ENCODE assay signal across 9 cellular contexts in the genomic region with DNA sequence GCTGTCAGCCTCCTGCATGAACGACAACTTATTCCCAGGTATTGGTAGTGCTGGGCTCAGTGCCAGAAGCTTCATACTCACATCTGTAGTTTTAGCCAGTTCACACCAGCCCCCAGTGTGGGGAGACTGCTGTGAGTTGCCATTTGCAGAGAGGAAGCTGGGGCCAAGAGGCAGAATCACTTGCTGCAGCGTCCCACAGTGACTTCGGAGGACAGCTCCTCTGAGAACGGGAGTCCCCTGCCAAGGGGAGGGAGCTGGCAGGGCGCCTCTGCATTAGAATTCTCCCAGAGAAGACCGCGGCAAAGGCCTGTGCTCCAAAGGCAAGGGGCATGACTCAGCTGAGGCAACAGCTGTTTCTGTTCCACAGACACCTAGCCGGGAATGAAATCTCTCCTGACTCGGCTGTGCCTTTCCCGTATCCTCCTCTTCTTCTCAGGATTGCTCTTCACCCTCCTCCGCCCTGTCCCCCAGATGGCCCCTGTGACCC. TPM values are rescaled to one million over a fixed set of nuclear protein-coding genes. Genes with fewer than 3 reads are reported as not detected.
DNase-seq lines count a peak whose midpoint lies in the region; ATAC-seq and TF ChIP-seq lines count a peak whose summit lies in the region.
"Had no signal": no experiment of that assay in that cellular context is flagged by ENCODE, and none has a peak within 500 bp of the region (broad histone marks: within the 10 kb centered on the region; RNA-seq: fewer than 3 reads in every experiment).

No MANE protein-coding gene starts in this region.

- H3K4me3 Mint-ChIP-seq in activated CD4-positive, alpha-beta memory T cell treated with anti-CD3 and anti-CD28 coated beads for 36 hours, result no peak overlapping the region
- no peak overlapping the region for H3K4me3 Mint-ChIP-seq in Caco-2 (ENCODE audit: unreplicated experiment)

- peaks cover 4% of the 10 kb centered on the region for H3K36me3 Mint-ChIP-seq in activated CD4-positive, alpha-beta memory T cell treated with anti-CD3 and anti-CD28 coated beads for 36 hours
- no peaks in the 10 kb centered on the region for H3K36me3 Mint-ChIP-seq in Caco-2 (ENCODE audit: insufficient read depth, unreplicated experiment)

- intact Hi-C loops in activated CD4-positive, alpha-beta memory T cell treated with anti-CD3 and anti-CD28 coated beads for 36 hours (cut with micrococcal nuclease), result no loop called here
- intact Hi-C loops in gastrocnemius medialis (cut with DNase I; ENCODE audit: low total_unique reads), result no loop called here
- intact Hi-C loops in Caco-2 (cut with micrococcal nuclease; ENCODE audit: unreplicated experiment), result no loop called here

- H3K9me3 ChIP-seq in cardiac muscle cell (ENCODE audit: low read depth) (no peaks in the 10 kb centered on the region), gastrocnemius medialis (no peaks in the 10 kb centered on the region), Caco-2 (no peaks in the 10 kb centered on the region)

- TF ChIP-seq CTCF in cardiac muscle cell (IDR thresholded peaks at IDR 0.05; ENCODE audit: low read depth, low read length) (no peak), gastrocnemius medialis (IDR thresholded peaks at IDR 0.05 in 4 of 5, conservative IDR thresholded peaks at IDR 0.05 in 1 of 5) (no peak), Caco-2 (IDR thresholded peaks at IDR 0.05; ENCODE audit: insufficient read depth in 1 of 2, low read depth in 1 of 2, low read length in 1 of 2, severe bottlenecking in 1 of 2, unreplicated experiment in 1 of 2) (no peak)

- H3K4me1 ChIP-seq in cardiac muscle cell (ENCODE audit: low read depth) (no peaks in the 10 kb centered on the region), gastrocnemius medialis (peaks cover 13 to 14% of the 10 kb centered on the region in 2 donors), Caco-2 (no peaks in the 10 kb centered on the region)

- peak; percentile 61 for ATAC-seq in HG02884 (IDR thresholded peaks at IDR 0.05; ENCODE audit: unreplicated experiment)
- ATAC-seq in gastrocnemius medialis, result peak; percentile 91 to 96

- no peak for TF ChIP-seq POLR2A in gastrocnemius medialis (IDR thresholded peaks at IDR 0.05)

- H3K9me3 Mint-ChIP-seq in activated CD4-positive, alpha-beta memory T cell treated with anti-CD3 and anti-CD28 coated beads for 36 hours, result peaks cover 5% of the 10 kb centered on the region
- H3K9me3 Mint-ChIP-seq in Caco-2 (ENCODE audit: unreplicated experiment), result peaks cover 20% of the 10 kb centered on the region

- no peak overlapping the region for H3K4me3 ChIP-seq in cardiac muscle cell
- H3K4me3 ChIP-seq in gastrocnemius medialis, result peak overlapping the region in 2 of 4 donors; percentile 10 to 18
- no peak overlapping the region for H3K4me3 ChIP-seq in Caco-2 (ENCODE audit: low read depth, low read length)

- in situ Hi-C loops in gastrocnemius medialis (cut with MboI; ENCODE audit: low sequenced_read_pairs in 4 of 4), result no loop called here

- no peaks in the 10 kb centered on the region for H3K27me3 Mint-ChIP-seq in activated CD4-positive, alpha-beta memory T cell treated with anti-CD3 and anti-CD28 coated beads for 36 hours
- peaks cover 6% of the 10 kb centered on the region for H3K27me3 Mint-ChIP-seq in Caco-2 (ENCODE audit: insufficient read depth, unreplicated experiment)

- BruUV-seq in Caco-2 (replicated peaks; lab: Mats Ljungman, UMichigan), result no TSS peak

- H3K27ac Mint-ChIP-seq in activated CD4-positive, alpha-beta memory T cell treated with anti-CD3 and anti-CD28 coated beads for 36 hours, result peak overlapping the region; percentile 59
- H3K27ac Mint-ChIP-seq in Caco-2 (ENCODE audit: unreplicated experiment), result no peak overlapping the region

- CTCF ChIA-PET in activated CD4-positive, alpha-beta memory T cell treated with anti-CD3 and anti-CD28 coated beads for 36 hours (lab: Charles Lee), result interaction anchor here (0.7 to 7.0 kb wide), 7 partner anchors 10 to 79 kb away, joined by 3 to 49 read pairs (median 8); no protein-coding TSS in a partner anchor
- CTCF ChIA-PET in Caco-2 (lab: Charles Lee), result no interaction called here

- no peaks in the 10 kb centered on the region for H3K36me3 ChIP-seq in cardiac muscle cell
- H3K36me3 ChIP-seq in gastrocnemius medialis, result no peaks in the 10 kb centered on the region
- H3K36me3 ChIP-seq in Caco-2 (ENCODE audit: control insufficient read depth, insufficient read depth, low read length), result no peaks in the 10 kb centered on the region; the same call in 1 of the 2 replicates

- POLR2A ChIA-PET in activated CD4-positive, alpha-beta memory T cell treated with anti-CD3 and anti-CD28 coated beads for 36 hours (lab: Charles Lee), result interaction anchor here (0.8 to 1.7 kb wide), 4 partner anchors 17 to 72 kb away, joined by 3 to 8 read pairs (median 3); a partner anchor contains a TSS
- POLR2A ChIA-PET in Caco-2 (lab: Charles Lee), result no interaction called here

- H3K27me3 ChIP-seq in cardiac muscle cell, result peaks cover 14% of the 10 kb centered on the region
- H3K27me3 ChIP-seq in gastrocnemius medialis, result no peaks in the 10 kb centered on the region
- no peaks in the 10 kb centered on the region for H3K27me3 ChIP-seq in Caco-2 (replicated peaks; ENCODE audit: control insufficient read depth, insufficient read depth, low read length)

- H3K27ac ChIP-seq in cardiac muscle cell, result no peak overlapping the region
- H3K27ac ChIP-seq in gastrocnemius medialis, result peak overlapping the region; percentile 66 to 83 (median 78)

- DNase-seq in GM04503 (ENCODE audit: low read depth) (peak; percentile 42), cardiac muscle cell (ENCODE audit: low read depth in 1 of 2, low spot score in 1 of 2) (peak; percentile 23 to 91), gastrocnemius medialis (peak; percentile 70 to 89), T1000 (lab: John Stamatoyannopoulos, UW) (no peak), Caco-2 (no peak), NCI-H187 (lab: John Stamatoyannopoulos, UW) (no peak)
- peak; percentile 79 for DNase-seq in activated CD4-positive, alpha-beta memory T cell treated with anti-CD3 and anti-CD28 coated beads for 36 hours

- H3K4me1 Mint-ChIP-seq in activated CD4-positive, alpha-beta memory T cell treated with anti-CD3 and anti-CD28 coated beads for 36 hours (ENCODE audit: low read depth), result peaks cover 74% of the 10 kb centered on the region
- H3K4me1 Mint-ChIP-seq in Caco-2 (ENCODE audit: low read depth, unreplicated experiment), result no peaks in the 10 kb centered on the region

RNA-seq across cellular contexts. Expression of a gene that starts 17.8 kb away (rescaled TPM):
- 10 to 100 TPM; 63.5 to 63.6 TPM for total RNA-seq in activated CD4-positive, alpha-beta memory T cell treated with anti-CD3 and anti-CD28 coated beads for 36 hours
- 0.49 TPM in 1 of 2 replicates, not detected in the other for total RNA-seq in cardiac muscle cell
- not detected in 2 replicates for polyA plus RNA-seq in cardiac muscle cell
- 1 to 10 TPM in 1 of 4 donors, under 1 TPM in 2, not detected in 1; 0.64 to 2.4 (median 0.87) TPM for total RNA-seq in gastrocnemius medialis
- total RNA-seq in Caco-2 (2022), result not detected in 2 replicates
- total RNA-seq: NCI-H460 had no signal

Comparison
In these comparisons a context has a peak if more than half of its experiments do, and no peak if none do; other contexts are left out.
1. DNase-seq: peak in GM04503 (single experiment), activated CD4-positive, alpha-beta memory T cell treated with anti-CD3 and anti-CD28 coated beads for 36 hours (single experiment), cardiac muscle cell (2 of 2) and gastrocnemius medialis (2 of 2); none in T1000 (single experiment), Caco-2 (0 of 2) and NCI-H187 (0 of 2).
2. RNA of a gene that starts 17.8 kb away (total RNA-seq): 63.5 to 63.6 TPM in activated CD4-positive, alpha-beta memory T cell treated with anti-CD3 and anti-CD28 coated beads for 36 hours; 0.64 to 2.4 TPM in gastrocnemius medialis, 0.49 TPM in cardiac muscle cell and not detected in Caco-2; every median in the first group is over 10 times any median in the second.